ENCODE assay signal across 8 cellular contexts in the genomic region with DNA sequence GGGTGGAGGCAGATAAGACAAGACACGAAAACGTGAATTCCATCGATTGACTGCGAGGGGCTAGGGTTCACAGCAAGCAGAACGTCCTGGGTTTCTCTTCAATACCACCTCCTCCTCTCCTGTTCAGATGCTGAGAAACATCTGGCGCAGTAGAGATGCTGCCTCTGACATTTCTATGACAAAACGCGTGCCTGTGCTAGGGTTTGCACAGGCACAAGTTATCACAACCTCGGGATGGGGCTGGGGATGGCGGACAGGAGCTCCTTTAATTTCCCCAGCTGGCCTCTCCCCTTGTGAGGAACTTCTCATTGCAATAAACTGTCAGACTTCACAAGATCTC.
DNase-seq lines count a peak whose midpoint lies in the region; ATAC-seq and TF ChIP-seq lines count a peak whose summit lies in the region.

No MANE protein-coding gene starts in this region.

- no peaks in the 10 kb centered on the region for H3K27me3 ChIP-seq in right lobe of liver
- H3K27me3 ChIP-seq in transverse colon: no peaks in the 10 kb centered on the region

- no peak for TF ChIP-seq POLR2A in right lobe of liver (IDR thresholded peaks at IDR 0.05)
- no peak for TF ChIP-seq POLR2A in transverse colon (IDR thresholded peaks at IDR 0.05)

- H3K4me1 Mint-ChIP-seq in activated T-cell treated with anti-CD3 and anti-CD28 coated beads, Interleukin-2, amount 50 U/mL, for 4 hours (ENCODE audit: low read depth): peaks cover 39% of the 10 kb centered on the region

- H3K27me3 Mint-ChIP-seq in activated T-cell treated with anti-CD3 and anti-CD28 coated beads, Interleukin-2, amount 50 U/mL, for 4 hours (ENCODE audit: low read depth): peaks cover 3% of the 10 kb centered on the region

- H3K36me3 ChIP-seq in right lobe of liver (no peaks in the 10 kb centered on the region), transverse colon (no peaks in the 10 kb centered on the region)

- DNase-seq in activated T-cell treated with anti-CD3 and anti-CD28 coated beads, Interleukin-2, amount 50 U/mL, for 4 hours: no peak
- DNase-seq in activated T-cell treated with anti-CD3 and anti-CD28 coated beads, Interleukin-2, amount 50 U/mL, for 48 hours: no peak
- DNase-seq in astrocyte of the spinal cord (ENCODE audit: low read depth, low spot score): no peak
- DNase-seq in right lobe of liver: no peak
- no peak for DNase-seq in transverse colon
- DNase-seq in substantia nigra (lab: John Stamatoyannopoulos, UW): no peak
- no peak for DNase-seq in activated gamma-delta T cell (lab: John Stamatoyannopoulos, UW)

- no peak for TF ChIP-seq EP300 in transverse colon (IDR thresholded peaks at IDR 0.05; ENCODE audit: low read depth)

- peaks cover 4% of the 10 kb centered on the region for H3K36me3 Mint-ChIP-seq in activated T-cell treated with anti-CD3 and anti-CD28 coated beads, Interleukin-2, amount 50 U/mL, for 4 hours (ENCODE audit: insufficient read depth)

- H3K4me1 ChIP-seq in right lobe of liver: peaks cover 0 to 10% (median 4%) of the 10 kb centered on the region in 4 donors
- peaks cover 9 to 55% (median 25%) of the 10 kb centered on the region in 4 donors for H3K4me1 ChIP-seq in transverse colon

- no peak for ATAC-seq in activated T-cell treated with anti-CD3 and anti-CD28 coated beads, Interleukin-2, amount 50 U/mL, for 4 hours
- ATAC-seq in right lobe of liver: no peak
- ATAC-seq in HG02798 (IDR thresholded peaks at IDR 0.05; ENCODE audit: poor library complexity, unreplicated experiment): no peak

- 10% methylated on average over 7 of the region's 10 CpGs for WGBS in right lobe of liver (ENCODE audit: insufficient coverage, low coverage, low lambda C conversion rate, missing lambda C conversion rate)
- 15 to 40% methylated on average over 3 to 10 of the region's 10 CpGs for WGBS in transverse colon (ENCODE audit: low coverage in 1 of 2), 2 donors

- intact Hi-C loops in right lobe of liver (cut with DNase I) (no loop called here), transverse colon (cut with DNase I; ENCODE audit: low total_unique reads) (loop anchor here (10.0 kb wide), 1 partner anchor 70 kb away; no protein-coding TSS in a partner anchor)

- no peaks in the 10 kb centered on the region for H3K9me3 ChIP-seq in right lobe of liver
- no peaks in the 10 kb centered on the region for H3K9me3 ChIP-seq in transverse colon

- H3K27ac ChIP-seq in right lobe of liver (peak overlapping the region; percentile 91 to 97 (median 91)), transverse colon (peak overlapping the region; percentile 95 to 99 (median 96)), substantia nigra (ENCODE audit: low read depth, low read length, poor library complexity, severe bottlenecking) (no peak overlapping the region)

- H3K9me3 Mint-ChIP-seq in activated T-cell treated with anti-CD3 and anti-CD28 coated beads, Interleukin-2, amount 50 U/mL, for 4 hours: no peaks in the 10 kb centered on the region

- peak overlapping the region; percentile 92 for H3K4me3 ChIP-seq in astrocyte of the spinal cord (ENCODE audit: low read depth, low read length)
- H3K4me3 ChIP-seq in right lobe of liver: peak overlapping the region; percentile 79 to 88 (median 86)
- peak overlapping the region; percentile 66 to 96 (median 84) for H3K4me3 ChIP-seq in transverse colon

- H3K4me3 Mint-ChIP-seq in activated T-cell treated with anti-CD3 and anti-CD28 coated beads, Interleukin-2, amount 50 U/mL, for 4 hours: peak overlapping the region; percentile 79

- in situ Hi-C loops in astrocyte of the spinal cord (cut with HindIII; ENCODE audit: low sequenced_read_pairs) (no loop called here), transverse colon (cut with MboI; ENCODE audit: low pct_ligation_motif_present in 1 of 4, low pct_unique_long_range_greater_than_20kb in 1 of 4, low sequenced_read_pairs in 3 of 4) (loop anchor here in 1 of 4 donors (25.0 kb wide), 1 partner anchor 222 kb away; no protein-coding TSS in a partner anchor)

- TF ChIP-seq CTCF in astrocyte of the spinal cord (IDR thresholded peaks at IDR 0.05; ENCODE audit: low read depth, low read length) (no peak), right lobe of liver (IDR thresholded peaks at IDR 0.05) (no peak), transverse colon (IDR thresholded peaks at IDR 0.05) (no peak)
